In the genomic region with DNA sequence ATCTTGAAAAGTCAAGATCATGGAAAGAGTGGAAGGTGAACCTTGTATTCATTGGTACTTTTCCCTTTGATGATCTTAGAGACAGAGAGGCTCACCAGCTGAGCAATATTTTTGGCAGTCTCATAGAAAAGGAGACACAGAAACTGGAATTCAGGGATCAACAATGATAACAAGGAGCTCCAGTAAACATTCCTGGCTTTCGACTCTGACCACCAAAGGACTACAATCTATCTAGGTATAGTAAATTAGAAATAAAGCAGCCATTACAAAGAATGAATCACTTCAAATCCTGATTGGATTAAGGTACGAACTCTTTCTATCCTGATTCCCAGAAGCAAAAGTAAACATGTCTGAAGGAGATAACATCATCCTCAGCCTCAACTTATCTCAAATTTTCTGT, we compare ENCODE assay signal across 28 cellular contexts.
"Had no signal": no experiment of that assay in that cellular context is flagged by ENCODE, and none has a peak within 500 bp of the region (broad histone marks: within the 10 kb centered on the region; RNA-seq: fewer than 3 reads in every experiment).

No MANE protein-coding gene starts in this region.

- H3K9me3 ChIP-seq: colonic mucosa, lower lobe of right lung, neutrophil, right lobe of liver, uterus had no signal

- ATAC-seq: activated CD8-positive, alpha-beta T cell treated with anti-CD3 and anti-CD28 coated beads for 36 hours; activated naive CD4-positive, alpha-beta T cell treated with anti-CD3 and anti-CD28 coated beads, Interleukin-2, amount 50 U/mL, for 72 hours; body of pancreas; heart left ventricle; left lobe of liver; lower lobe of right lung; right lobe of liver; stimulated activated effector memory CD8-positive, alpha-beta T cell treated with anti-CD3 and anti-CD28 coated beads, Interleukin-12 subunit alpha, Interleukin-12 subunit beta, amount 100 ng/mL, for 72 hours; stimulated activated naive CD8-positive, alpha-beta T cell treated with anti-CD3 and anti-CD28 coated beads, Interleukin-15, amount 100 ng/mL, for 72 hours; T-helper 17 cell; WTC11 had no signal

- H3K4me3 ChIP-seq: body of pancreas, colonic mucosa, heart left ventricle, lower lobe of right lung, right lobe of liver, skin epidermis, uterus had no signal

- H3K27me3 Mint-ChIP-seq: activated CD8-positive, alpha-beta T cell treated with anti-CD3 and anti-CD28 coated beads for 36 hours; stimulated activated naive CD8-positive, alpha-beta T cell treated with anti-CD3 and anti-CD28 coated beads, Interleukin-15, amount 100 ng/mL, for 72 hours; T-helper 17 cell; type B pancreatic cell had no signal

- H3K27ac Mint-ChIP-seq: activated CD8-positive, alpha-beta T cell treated with anti-CD3 and anti-CD28 coated beads for 36 hours; activated naive CD4-positive, alpha-beta T cell treated with anti-CD3 and anti-CD28 coated beads, Interleukin-2, amount 50 U/mL, for 72 hours; nephron progenitor cell; stimulated activated effector memory CD8-positive, alpha-beta T cell treated with anti-CD3 and anti-CD28 coated beads, Interleukin-12 subunit alpha, Interleukin-12 subunit beta, amount 100 ng/mL, for 72 hours; T-helper 17 cell; type B pancreatic cell; WTC11 had no signal

- H3K27me3 ChIP-seq: body of pancreas, colonic mucosa, heart left ventricle, neutrophil, right lobe of liver, uterus had no signal

- H3K27ac ChIP-seq: body of pancreas, colonic mucosa, heart left ventricle, lower lobe of right lung, neutrophil, right lobe of liver, uterus had no signal

- DNase-seq: activated CD4-positive, alpha-beta T cell treated with anti-CD3 and anti-CD28 coated beads for 1 hour; activated CD4-positive, alpha-beta T cell treated with anti-CD3 and anti-CD28 coated beads, Interleukin-2, amount 50 U/mL, for 1 hour; activated CD8-positive, alpha-beta T cell treated with anti-CD3 and anti-CD28 coated beads for 36 hours; activated naive CD4-positive, alpha-beta T cell; activated T-cell treated with anti-CD3 and anti-CD28 coated beads, Interleukin-2, amount 50 U/mL, for 48 hours; anterior cingulate cortex; body of pancreas; cerebellar nuclear complex; colonic mucosa; effector CD8-positive, alpha-beta T cell; heart left ventricle; kidney glomerular epithelial cell; lower lobe of right lung; mesenchymal stem cell; nephron progenitor cell; right lobe of liver; stimulated activated CD4-positive, alpha-beta T cell treated with anti-CD3 and anti-CD28 coated beads, Interleukin-4, amount 100 ng/mL, for 24 hours; stimulated activated naive CD8-positive, alpha-beta T cell treated with anti-CD3 and anti-CD28 coated beads, Interleukin-15, amount 100 ng/mL, for 72 hours; substantia nigra; T-helper 17 cell; uterus had no signal

- H3K36me3 ChIP-seq: colonic mucosa, heart left ventricle, lower lobe of right lung, neutrophil, right lobe of liver, uterus had no signal

- H3K4me1 ChIP-seq: body of pancreas, colonic mucosa, right lobe of liver, uterus had no signal

- H3K9me3 Mint-ChIP-seq: activated CD8-positive, alpha-beta T cell treated with anti-CD3 and anti-CD28 coated beads for 36 hours; activated naive CD4-positive, alpha-beta T cell treated with anti-CD3 and anti-CD28 coated beads, Interleukin-2, amount 50 U/mL, for 72 hours; stimulated activated effector memory CD8-positive, alpha-beta T cell treated with anti-CD3 and anti-CD28 coated beads, Interleukin-12 subunit alpha, Interleukin-12 subunit beta, amount 100 ng/mL, for 72 hours; stimulated activated naive CD8-positive, alpha-beta T cell treated with anti-CD3 and anti-CD28 coated beads, Interleukin-15, amount 100 ng/mL, for 72 hours; type B pancreatic cell; WTC11 had no signal

- H3K4me3 Mint-ChIP-seq: activated CD8-positive, alpha-beta T cell treated with anti-CD3 and anti-CD28 coated beads for 36 hours; nephron progenitor cell; stimulated activated effector memory CD8-positive, alpha-beta T cell treated with anti-CD3 and anti-CD28 coated beads, Interleukin-12 subunit alpha, Interleukin-12 subunit beta, amount 100 ng/mL, for 72 hours; stimulated activated naive CD8-positive, alpha-beta T cell treated with anti-CD3 and anti-CD28 coated beads, Interleukin-15, amount 100 ng/mL, for 72 hours; T-helper 17 cell; type B pancreatic cell; WTC11 had no signal

- H3K4me1 Mint-ChIP-seq: stimulated activated effector memory CD8-positive, alpha-beta T cell treated with anti-CD3 and anti-CD28 coated beads, Interleukin-12 subunit alpha, Interleukin-12 subunit beta, amount 100 ng/mL, for 72 hours; stimulated activated naive CD8-positive, alpha-beta T cell treated with anti-CD3 and anti-CD28 coated beads, Interleukin-15, amount 100 ng/mL, for 72 hours; T-helper 17 cell; WTC11 had no signal

- H3K36me3 Mint-ChIP-seq: stimulated activated effector memory CD8-positive, alpha-beta T cell treated with anti-CD3 and anti-CD28 coated beads, Interleukin-12 subunit alpha, Interleukin-12 subunit beta, amount 100 ng/mL, for 72 hours; WTC11 had no signal
